Comparison of ENCODE assay signal across 25 cellular contexts in genomic region chr5:174376726-174377373, GRCh38.
"Had no signal": no experiment of that assay in that cellular context is flagged by ENCODE, and none has a peak within 500 bp of the region (broad histone marks: within the 10 kb centered on the region; RNA-seq: fewer than 3 reads in every experiment).

No MANE protein-coding gene starts in this region.

- H3K36me3 ChIP-seq: ascending aorta, neutrophil, right lobe of liver, uterus had no signal

- H3K4me3 ChIP-seq: ascending aorta, right lobe of liver, testis, uterus had no signal

- H3K4me1 ChIP-seq: ascending aorta, right lobe of liver, testis, uterus had no signal

- H3K9me3 ChIP-seq: ascending aorta, neutrophil, right lobe of liver, testis, uterus had no signal

- H3K27ac ChIP-seq: ascending aorta, neutrophil, right lobe of liver, testis, uterus, VCaP had no signal

- DNase-seq: activated CD4-positive, alpha-beta T cell treated with anti-CD3 and anti-CD28 coated beads for 4 hours; activated CD4-positive, alpha-beta T cell treated with anti-CD3 and anti-CD28 coated beads, Interleukin-2, amount 50 U/mL, for 48 hours; activated CD8-positive, alpha-beta memory T cell treated with anti-CD3 and anti-CD28 coated beads, Interleukin-2, amount 50 U/mL, for 4 hours; activated gamma-delta T cell; activated naive CD4-positive, alpha-beta T cell treated with anti-CD3 and anti-CD28 coated beads, Interleukin-2, amount 10 ng/mL, durations not matched to agents 7 days and 5 days; activated naive CD8-positive, alpha-beta T cell treated with anti-CD3 and anti-CD28 coated beads, Interleukin-2, amount 10 ng/mL, durations not matched to agents 7 days and 5 days; activated T-cell treated with anti-CD3 and anti-CD28 coated beads, Interleukin-2, amount 50 U/mL, for 1 hour; cortex of kidney; effector memory CD8-positive, alpha-beta T cell; head of caudate nucleus; hippocampal formation; kidney; left colon; naive B cell; nephron progenitor cell; right lobe of liver; stimulated activated CD4-positive, alpha-beta T cell treated with anti-CD3 and anti-CD28 coated beads, Interleukin-12 subunit alpha, Interleukin-12 subunit beta, amount 100 ng/mL, for 4 hours; stimulated activated CD4-positive, alpha-beta T cell treated with anti-CD3 and anti-CD28 coated beads, Interleukin-4, amount 100 ng/mL, for 1 hour; stimulated activated naive CD8-positive, alpha-beta T cell treated with anti-CD3 and anti-CD28 coated beads, Interleukin-15, Interleukin-2, amounts not matched to agents 100 U/mL and 50 U/mL, for 24 hours; T-helper 9 cell; testis; uterus had no signal

- H3K27me3 ChIP-seq: ascending aorta, right lobe of liver, testis, uterus had no signal

- ATAC-seq: effector memory CD8-positive, alpha-beta T cell; left colon; right lobe of liver; stimulated activated naive CD8-positive, alpha-beta T cell treated with anti-CD3 and anti-CD28 coated beads, Interleukin-15, Interleukin-2, amounts not matched to agents 100 U/mL and 50 U/mL, for 24 hours had no signal
